Comparison of ENCODE assay signal across 17 cellular contexts in the genomic region with DNA sequence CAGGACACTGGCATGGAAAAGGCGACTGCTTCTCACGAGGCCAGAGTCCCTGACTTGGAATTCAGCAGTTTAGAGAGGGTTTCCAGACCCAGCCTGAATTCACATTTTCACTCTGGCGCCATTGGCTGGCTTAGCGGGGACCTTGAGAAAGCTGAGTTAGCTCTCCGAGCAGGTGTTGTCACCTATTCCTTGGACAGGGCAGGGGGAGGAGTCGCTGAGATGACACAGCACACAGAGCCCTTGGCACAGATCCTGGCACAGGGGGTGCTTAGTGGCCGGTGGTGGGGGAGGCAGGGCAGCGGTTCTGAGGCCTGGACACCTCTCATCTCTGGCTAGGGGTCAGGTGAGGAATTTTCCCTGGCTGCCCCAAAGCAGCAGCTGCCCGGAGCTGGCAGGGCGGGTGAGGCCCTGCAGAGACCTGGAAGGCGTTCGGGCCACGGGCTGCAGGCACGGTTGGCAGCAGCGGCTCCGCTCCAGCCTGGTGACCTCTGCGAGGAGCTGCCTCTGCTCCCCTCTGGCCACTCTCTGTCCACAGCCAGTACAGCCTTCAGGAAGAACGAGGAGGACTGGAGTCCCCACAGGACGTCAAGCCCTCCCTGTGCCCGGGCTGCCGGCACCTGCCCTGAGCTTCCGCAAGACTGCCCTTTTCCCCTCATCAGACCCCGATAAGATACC.
"Had no signal": no experiment of that assay in that cellular context is flagged by ENCODE, and none has a peak within 500 bp of the region (broad histone marks: within the 10 kb centered on the region; RNA-seq: fewer than 3 reads in every experiment).

No MANE protein-coding gene starts in this region.

- H3K27me3 ChIP-seq: right atrium auricular region, upper lobe of left lung, uterus had no signal

- H3K9me3 Mint-ChIP-seq: dendritic cell treated with granulocyte-macrophage colony-stimulating factor and Interleukin-4, amounts not matched to agents 40 ng/mL and 50 ng/mL, for 4 days; immature natural killer cell; memory B cell; mesothelial cell of epicardium; natural killer cell had no signal

- H3K4me1 Mint-ChIP-seq: immature natural killer cell, memory B cell, natural killer cell had no signal

- ATAC-seq: foreskin keratinocyte; left cardiac atrium; lower lobe of right lung; natural killer cell; stimulated activated naive CD8-positive, alpha-beta T cell treated with anti-CD3 and anti-CD28 coated beads, Interleukin-15, Interleukin-2, amounts not matched to agents 100 U/mL and 50 U/mL, for 24 hours had no signal

- H3K4me3 ChIP-seq: left ventricle myocardium inferior, lower lobe of right lung, right atrium auricular region, smooth muscle cell, tibial artery, upper lobe of left lung, uterus had no signal

- H3K27ac Mint-ChIP-seq: dendritic cell treated with granulocyte-macrophage colony-stimulating factor and Interleukin-4, amounts not matched to agents 40 ng/mL and 50 ng/mL, for 4 days; immature natural killer cell; memory B cell; mesothelial cell of epicardium; natural killer cell had no signal

- H3K36me3 ChIP-seq: left ventricle myocardium inferior, lower lobe of right lung, right atrium auricular region, tibial artery, upper lobe of left lung, uterus had no signal

- H3K4me2 ChIP-seq: smooth muscle cell had no signal

- H3K36me3 Mint-ChIP-seq: immature natural killer cell, memory B cell, mesothelial cell of epicardium, natural killer cell had no signal

- H3K27ac ChIP-seq: foreskin keratinocyte, left ventricle myocardium inferior, lower lobe of right lung, right atrium auricular region, tibial artery, upper lobe of left lung, uterus had no signal

- H3K4me3 Mint-ChIP-seq: dendritic cell treated with granulocyte-macrophage colony-stimulating factor and Interleukin-4, amounts not matched to agents 40 ng/mL and 50 ng/mL, for 4 days; immature natural killer cell; memory B cell; mesothelial cell of epicardium; natural killer cell had no signal

- DNase-seq: erythroblast; foreskin keratinocyte; immature natural killer cell; left cardiac atrium; left ventricle myocardium inferior; lower lobe of right lung; natural killer cell; stimulated activated CD4-positive, alpha-beta T cell treated with anti-CD3 and anti-CD28 coated beads, Interleukin-2, amount 100 ng/mL, for 48 hours; stimulated activated naive CD8-positive, alpha-beta T cell treated with anti-CD3 and anti-CD28 coated beads, Interleukin-15, Interleukin-2, amounts not matched to agents 100 U/mL and 50 U/mL, for 24 hours; tibial artery; uterus had no signal

- H3K4me1 ChIP-seq: foreskin keratinocyte, left ventricle myocardium inferior, lower lobe of right lung, right atrium auricular region, tibial artery, uterus had no signal

- H3K9me3 ChIP-seq: left ventricle myocardium inferior, lower lobe of right lung, right atrium auricular region, tibial artery, upper lobe of left lung, uterus had no signal
